ENCODE assay signal across 8 cellular contexts in genomic region chr19:17488593-17489391, GRCh38. TPM values are rescaled to one million over a fixed set of nuclear protein-coding genes. Genes with fewer than 3 reads are reported as not detected.
DNase-seq lines count a peak whose midpoint lies in the region; ATAC-seq and TF ChIP-seq lines count a peak whose summit lies in the region.

No MANE protein-coding gene starts in this region.

- peaks cover 22% of the 10 kb centered on the region for H3K4me1 ChIP-seq in DOHH2 (ENCODE audit: control insufficient read depth, low read length)
- H3K4me1 ChIP-seq in MM.1S (ENCODE audit: low read length) = no peaks in the 10 kb centered on the region
- peaks cover 0 to 6% (median 0%) of the 10 kb centered on the region in 4 donors for H3K4me1 ChIP-seq in tibial artery

- H3K27ac ChIP-seq in DOHH2 (ENCODE audit: low read depth, low read length) (no peak overlapping the region), MM.1S (ENCODE audit: low read length) (no peak overlapping the region), tibial artery (no peak overlapping the region)

- H3K4me2 ChIP-seq in DOHH2 (ENCODE audit: low read length) (peak overlapping the region; percentile 88), MM.1S (ENCODE audit: low read depth, low read length) (peak overlapping the region; percentile 77)

- peak overlapping the region; percentile 71 for H3K27ac Mint-ChIP-seq in neural crest cell (ENCODE audit: unreplicated experiment)

- 0 out of 2 replicates have a peak overlapping the region, but pooled peaks have one; percentile 24 for H2AFZ ChIP-seq in MM.1S (ENCODE audit: low read length)

- H3K9me2 ChIP-seq in DOHH2 (replicated peaks; ENCODE audit: control insufficient read depth, low read length) = no peaks in the 10 kb centered on the region
- H3K9me2 ChIP-seq in MM.1S (replicated peaks; ENCODE audit: insufficient read depth, low read length) = no peaks in the 10 kb centered on the region

- peaks cover 2% of the 10 kb centered on the region for H3K36me3 Mint-ChIP-seq in neural crest cell (ENCODE audit: low read depth)

- no peaks in the 10 kb centered on the region; the same call in 1 of the 2 replicates for H3F3A ChIP-seq in DOHH2 (ENCODE audit: control insufficient read depth, insufficient read depth)
- H3F3A ChIP-seq in MM.1S (ENCODE audit: insufficient read depth, low read length) = no peaks in the 10 kb centered on the region

- H3K27me3 ChIP-seq in DOHH2 (ENCODE audit: control insufficient read depth, low read length) (no peaks in the 10 kb centered on the region), MM.1S (replicated peaks; ENCODE audit: insufficient read depth, low read length) (peaks cover 50% of the 10 kb centered on the region), tibial artery (no peaks in the 10 kb centered on the region)

- H3K4me1 Mint-ChIP-seq in neural crest cell = peaks cover 27% of the 10 kb centered on the region

- H3K9me3 Mint-ChIP-seq in neural crest cell = no peaks in the 10 kb centered on the region

- DNase-seq in MM.1S (peak; percentile 75), neural crest cell (ENCODE audit: low read depth, low spot score) (peak; percentile 57), tibial artery (peak; percentile 45 to 71)
- peak; percentile 81 to 86 for DNase-seq in activated CD4-positive, alpha-beta T cell treated with anti-CD3 and anti-CD28 coated beads, Interleukin-2, amount 50 U/mL, for 48 hours
- DNase-seq in effector CD8-positive, alpha-beta T cell (lab: John Stamatoyannopoulos, UW) = peak; percentile 55

- H3K4me3 Mint-ChIP-seq in neural crest cell = peak overlapping the region; percentile 59

- TF ChIP-seq CTCF in DOHH2 (IDR thresholded peaks at IDR 0.05; ENCODE audit: low read depth, low read length, poor library complexity, severe bottlenecking) (peak; percentile 82), MM.1S (IDR thresholded peaks at IDR 0.05; ENCODE audit: low read length) (peak; percentile 42), neural crest cell (conservative IDR thresholded peaks at IDR 0.05) (peak; percentile 47), tibial artery (IDR thresholded peaks at IDR 0.05) (no peak)

- intact Hi-C loops in tibial artery (cut with DNase I; ENCODE audit: low total_unique reads) = no loop called here

- ATAC-seq in HG03432 (IDR thresholded peaks at IDR 0.05; ENCODE audit: unreplicated experiment) = no peak
- ATAC-seq in GM21360 (IDR thresholded peaks at IDR 0.05; ENCODE audit: unreplicated experiment) = no peak

- H3K9ac ChIP-seq in MM.1S (ENCODE audit: low read length) = no peak overlapping the region

- H3K36me3 ChIP-seq in DOHH2 (ENCODE audit: control insufficient read depth, low read length) = no peaks in the 10 kb centered on the region
- H3K36me3 ChIP-seq in MM.1S (replicated peaks; ENCODE audit: insufficient read depth, low read length) = no peaks in the 10 kb centered on the region
- H3K36me3 ChIP-seq in tibial artery = peaks cover 4 to 49% (median 23%) of the 10 kb centered on the region in 3 donors

- H4K20me1 ChIP-seq in DOHH2 (ENCODE audit: control insufficient read depth, insufficient read depth, low read depth, low read length) = no peaks in the 10 kb centered on the region
- H4K20me1 ChIP-seq in MM.1S (ENCODE audit: insufficient read depth, low read length) = no peaks in the 10 kb centered on the region

- H3K79me2 ChIP-seq in DOHH2 (ENCODE audit: control insufficient read depth, low read length) = no peaks in the 10 kb centered on the region
- H3K79me2 ChIP-seq in MM.1S (ENCODE audit: low read length) = no peaks in the 10 kb centered on the region

- no peaks in the 10 kb centered on the region for H3K27me3 Mint-ChIP-seq in neural crest cell (ENCODE audit: low read depth)

- H3K4me3 ChIP-seq in DOHH2 (ENCODE audit: low read length) (peak overlapping the region; percentile 75), MM.1S (ENCODE audit: low read length) (peak overlapping the region; percentile 21; the same call in 1 of the 2 replicates), tibial artery (no peak overlapping the region)

- H3K9me3 ChIP-seq in DOHH2 (ENCODE audit: control insufficient read depth, insufficient read depth, low read length) (no peaks in the 10 kb centered on the region), MM.1S (replicated peaks; ENCODE audit: insufficient read depth, low read length) (no peaks in the 10 kb centered on the region), tibial artery (no peaks in the 10 kb centered on the region)

RNA-seq across cellular contexts. Expression of gene SLC27A1, which starts 18.5 kb away (rescaled TPM):
- 17.4 and 17.9 TPM in 2 replicates for total RNA-seq in neural crest cell

RNA-seq across cellular contexts. Expression of gene PGLS, which starts 22.7 kb away (rescaled TPM):
- 91.2 and 99.7 TPM in 2 replicates for total RNA-seq in neural crest cell

RNA-seq across cellular contexts. Expression of gene NXNL1, which starts 28.1 kb away (rescaled TPM):
- not detected in 2 replicates for total RNA-seq in neural crest cell

RNA-seq across cellular contexts. Expression of gene TMEM221, which starts 40.3 kb away (rescaled TPM):
- total RNA-seq in neural crest cell = 0.71 and 0.96 TPM in 2 replicates

Comparison
In these comparisons a context has a peak if more than half of its experiments do, and no peak if none do; other contexts are left out.
1. H3K4me3 ChIP-seq: peak in DOHH2 (single experiment) and MM.1S (single experiment); none in tibial artery (0 of 2).
2. CTCF ChIP-seq: peak in DOHH2 (single experiment), MM.1S (single experiment) and neural crest cell (single experiment); none in tibial artery (0 of 2).
3. Peak in every context shown above with its lines, with median percentiles within 50 percentile points of each other: DNase-seq.